ENCODE assay signal across 9 cellular contexts in the genomic region with DNA sequence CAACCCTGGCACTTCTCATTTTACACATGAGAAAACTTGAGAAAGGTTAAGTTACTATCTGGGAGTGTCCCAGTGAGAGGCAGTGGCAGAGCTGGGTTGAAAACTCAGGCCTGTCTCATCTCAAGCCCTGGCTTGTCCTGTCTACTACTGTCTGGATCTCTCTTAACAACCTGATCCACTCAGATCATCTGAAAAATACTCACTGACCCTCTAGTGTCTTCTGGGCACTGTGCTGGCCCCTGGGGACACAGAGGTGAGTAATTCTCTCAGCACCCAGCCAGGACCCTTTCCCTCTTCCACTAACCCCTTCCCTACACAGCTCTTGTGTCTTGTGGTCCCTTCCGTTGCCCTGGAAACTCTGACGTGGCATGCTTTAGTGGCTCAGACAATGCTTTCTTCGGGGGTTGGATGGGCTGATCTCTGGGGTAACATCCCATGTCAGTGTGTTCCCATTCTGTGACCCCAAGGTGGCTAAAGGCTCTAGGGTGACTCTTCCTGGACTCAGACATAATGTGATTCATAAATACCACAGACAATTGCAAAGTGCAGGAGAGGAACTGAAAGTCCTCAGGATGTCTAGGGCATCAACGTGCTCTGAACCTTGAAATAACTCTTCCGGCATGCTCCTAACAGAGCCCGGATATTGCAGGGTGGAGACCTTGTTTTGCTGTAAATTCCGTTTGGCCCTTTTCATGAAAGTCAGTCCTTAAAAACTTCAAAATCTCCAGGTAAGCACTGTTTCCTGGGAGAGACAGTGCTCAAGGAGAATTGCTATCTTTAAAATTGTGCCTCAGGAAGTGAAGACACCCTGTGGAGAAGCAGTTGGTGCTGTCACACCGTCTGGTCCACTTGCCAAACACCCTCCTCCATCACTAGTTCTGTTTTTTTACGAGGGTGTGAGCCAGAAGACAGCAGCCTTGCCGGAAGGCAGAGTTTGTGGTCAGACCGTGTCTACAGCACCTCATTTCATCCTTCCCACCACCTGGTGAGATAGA. TPM values are rescaled to one million over a fixed set of nuclear protein-coding genes. Genes with fewer than 3 reads are reported as not detected.
DNase-seq lines count a peak whose midpoint lies in the region; ATAC-seq, FAIRE-seq and TF ChIP-seq lines count a peak whose summit lies in the region.
"Had no signal": no experiment of that assay in that cellular context is flagged by ENCODE, and none has a peak within 500 bp of the region (broad histone marks: within the 10 kb centered on the region; RNA-seq: fewer than 3 reads in every experiment).

No MANE protein-coding gene starts in this region.

- FAIRE-seq in A549 (lab: Jason Lieb, UNC) (no peak), kidney (lab: Jason Lieb, UNC) (no peak)

- no peaks in the 10 kb centered on the region for H3K36me3 ChIP-seq in kidney (ENCODE audit: control insufficient read depth in 1 of 2, insufficient read depth in 2 of 2, low read length in 2 of 2)

- no peak for TF ChIP-seq EP300 in A549 (IDR thresholded peaks at IDR 0.05)

- H3K4me3 ChIP-seq in A549 = no peak overlapping the region
- H3K4me3 ChIP-seq in kidney (ENCODE audit: low read length in 2 of 2) = no peak overlapping the region

- no peak for TF ChIP-seq RAD21 in A549 (conservative IDR thresholded peaks at IDR 0.05 in 1 of 2, IDR thresholded peaks at IDR 0.05 in 1 of 2)

- H3K27ac ChIP-seq in A549 (peak overlapping the region in 1 of 2 experiments; percentile 36; a peak in 1 of 6 replicates), epithelial cell of prostate (peak overlapping the region; percentile 38), kidney (ENCODE audit: low read depth in 2 of 2, low read length in 2 of 2) (no peak overlapping the region), caudate nucleus (ENCODE audit: low read depth, low read length) (no peak overlapping the region)
- H3K27ac ChIP-seq: C4-2B had no signal

- TF ChIP-seq CTCF in A549 (IDR thresholded peaks at IDR 0.05) (no peak), kidney (IDR thresholded peaks at IDR 0.05; ENCODE audit: borderline replicate concordance, extremely low read depth, insufficient read depth) (no peak)

- POLR2A ChIA-PET in A549 (lab: Yijun Ruan, JAX) = no interaction called here

- H3K9ac ChIP-seq in kidney (ENCODE audit: low read length in 2 of 2) = no peak overlapping the region

- intact Hi-C loops in kidney (cut with DNase I) = no loop called here

- DNase-seq in A549 (ENCODE audit: low read depth in 1 of 2, low spot score in 1 of 2) = no peak
- peak; percentile 20 for DNase-seq in activated CD4-positive, CD25-positive, alpha-beta regulatory T cell treated with anti-CD3 and anti-CD28 coated beads, Interleukin-2, amount 50 U/mL, for 16 hours (ENCODE audit: low read depth, low spot score)
- no peak for DNase-seq in epithelial cell of prostate (ENCODE audit: low read depth, low spot score)
- peak; percentile 51 to 55 for DNase-seq in stimulated activated CD8-positive, alpha-beta memory T cell treated with anti-CD3 and anti-CD28 coated beads, Interleukin-2, amount 100 ng/mL, for 48 hours (ENCODE audit: low read depth in 2 of 2)
- DNase-seq in kidney = no peak
- DNase-seq in caudate nucleus (lab: John Stamatoyannopoulos, UW) = no peak

- H3K9me3 ChIP-seq in A549 (no peaks in the 10 kb centered on the region), kidney (ENCODE audit: control insufficient read depth in 1 of 2, low read length in 2 of 2) (peaks cover 0 to 5% of the 10 kb centered on the region in 2 donors)

- H3K4me2 ChIP-seq in A549 = peak overlapping the region; percentile 3; the same call in 1 of the 3 replicates

- CTCF ChIA-PET in A549 (lab: Yijun Ruan, JAX) = interaction anchor here (0.6 kb wide), 1 partner anchor 101 kb away, joined by 3 read pairs; no protein-coding TSS in a partner anchor

- 64% methylated on average over 11 of the region's 11 CpGs for WGBS in A549 (ENCODE audit: missing lambda C conversion rate)

- TF ChIP-seq POLR2A in A549 (IDR thresholded peaks at IDR 0.05; ENCODE audit: low read length) = no peak

- H3K4me1 ChIP-seq in A549 = peaks cover 4% of the 10 kb centered on the region; the same call in 1 of the 3 replicates
- H3K4me1 ChIP-seq in kidney (ENCODE audit: control insufficient read depth in 1 of 2, insufficient read depth in 1 of 2, low read depth in 1 of 2, low read length in 2 of 2) = peaks cover 0 to 5% of the 10 kb centered on the region in 2 donors

- ATAC-seq in A549 = no peak; a peak in 1 of 6 replicates
- peak; percentile 71 for ATAC-seq in GM19351 (IDR thresholded peaks at IDR 0.05; ENCODE audit: unreplicated experiment)
- peak; percentile 67 for ATAC-seq in HG03439 (IDR thresholded peaks at IDR 0.05; ENCODE audit: unreplicated experiment)

TF ChIP-seq in A549, 52 proteins besides CTCF, POLR2A, EP300 and RAD21:
- no peak for TF ChIP-seq ZNF302 (CRISPR knock-in tag; IDR thresholded peaks at IDR 0.05)
- TF ChIP-seq KDM1A (IDR thresholded peaks at IDR 0.05; ENCODE audit: low read depth) = no peak

RNA-seq across cellular contexts. Expression of a gene that starts 4.0 kb away (rescaled TPM):
- polyA plus RNA-seq in A549 (2011; rRNA removed) (0.26 TPM in 1 of 2 replicates, not detected in the other), A549 (2017; fragmentation: RNase III; extraction: RNeasy Plus Mini Kit Qiagen cat#74134 plus additional on column Dnase treatment) (not detected in 3 replicates), kidney (ENCODE audit: insufficient read depth, low read depth, low replicate concordance) (not detected)
- 0.05 and 0.09 TPM in 2 replicates for polyA plus RNA-seq in A549 (2012; cell fraction: cytosol; rRNA removed)
- polyA plus RNA-seq in A549 (2012; cell fraction: nucleus; rRNA removed) = 0.04 and 0.17 TPM in 2 replicates
- not detected in 2 replicates for polyA minus RNA-seq in A549 (2011; rRNA and poly(A)+ RNA removed)
- 2.5 TPM for total RNA-seq in kidney

RNA-seq across cellular contexts. Expression of a gene that starts 34.8 kb away (rescaled TPM):
- not detected in 2 replicates for polyA plus RNA-seq in A549 (2011; rRNA removed)
- polyA plus RNA-seq in A549 (2012; cell fraction: cytosol; rRNA removed) = 0.03 TPM in 1 of 2 replicates, not detected in the other
- polyA plus RNA-seq in A549 (2012; cell fraction: nucleus; rRNA removed) = not detected in 2 replicates
- not detected in 3 replicates for polyA plus RNA-seq in A549 (2017; fragmentation: RNase III; extraction: RNeasy Plus Mini Kit Qiagen cat#74134 plus additional on column Dnase treatment)
- polyA minus RNA-seq in A549 (2011; rRNA and poly(A)+ RNA removed) = not detected in 2 replicates
- total RNA-seq in kidney = 9.7 TPM
- 14.3 TPM for polyA plus RNA-seq in kidney (ENCODE audit: insufficient read depth, low read depth, low replicate concordance)

Comparison
In these comparisons a context has a peak if more than half of its experiments do, and no peak if none do; other contexts are left out.
1. ATAC-seq: peak in GM19351 (single experiment) and HG03439 (single experiment); none in A549 (0 of 2).
2. DNase-seq: peak in activated CD4-positive, CD25-positive, alpha-beta regulatory T cell treated with anti-CD3 and anti-CD28 coated beads, Interleukin-2, amount 50 U/mL, for 16 hours (single experiment) and stimulated activated CD8-positive, alpha-beta memory T cell treated with anti-CD3 and anti-CD28 coated beads, Interleukin-2, amount 100 ng/mL, for 48 hours (2 of 2); none in A549 (0 of 2), epithelial cell of prostate (single experiment), kidney (single experiment) and caudate nucleus (0 of 61).
3. RNA of a gene that starts 34.8 kb away (polyA plus RNA-seq): 14.3 TPM in kidney (single experiment); 0.03 TPM in A549; every median in the first group is over 10 times any median in the second.